ENCODE assay signal across 2 cellular contexts in genomic region chr10:133350283-133350949, GRCh38.
A peak's percentile ranks its signal among the peaks of the same experiment; 100 is the strongest.
TF ChIP-seq lines count a peak whose summit lies in the region.

No MANE protein-coding gene starts in this region.

TF ChIP-seq in HEK293, 187 proteins besides CTCF, POLR2A, EP300 and RAD21:
- TF ChIP-seq GLIS1 (tag by site-specific recombination; IDR thresholded peaks at IDR 0.05) (peak; percentile 19; the same call in 1 of the 2 replicates), ZNF266 (tag by site-specific recombination; IDR thresholded peaks at IDR 0.05; ENCODE audit: low read depth) (no peak)

TF ChIP-seq in HepG2, 621 proteins besides CTCF, POLR2A, EP300 and RAD21 (continues in another document):
- no peak for TF ChIP-seq SETDB1 (CRISPR knock-in tag; IDR thresholded peaks at IDR 0.05; ENCODE audit: borderline replicate concordance)
- TF ChIP-seq ZNF672 (CRISPR knock-in tag; IDR thresholded peaks at IDR 0.05): 0 out of 2 replicates have a peak, but pooled peaks have one; percentile 67
- TF ChIP-seq SYNCRIP (IDR thresholded peaks at IDR 0.05; ENCODE audit: insufficient read depth, low read depth, low read length): no peak
- TF ChIP-seq NFE2L1 (CRISPR knock-in tag; IDR thresholded peaks at IDR 0.05; ENCODE audit: borderline replicate concordance): no peak
- no peak for TF ChIP-seq ZNF782 (CRISPR knock-in tag; IDR thresholded peaks at IDR 0.05; ENCODE audit: borderline replicate concordance)
- no peak for TF ChIP-seq RNF219 (CRISPR knock-in tag; IDR thresholded peaks at IDR 0.05)
- no peak for TF ChIP-seq ZNF138 (CRISPR knock-in tag; IDR thresholded peaks at IDR 0.05; ENCODE audit: low read depth)
- TF ChIP-seq ZBED4 (CRISPR knock-in tag; IDR thresholded peaks at IDR 0.05; ENCODE audit: borderline replicate concordance): no peak
- TF ChIP-seq SOX6 (IDR thresholded peaks at IDR 0.05): no peak
- no peak for TF ChIP-seq SOX6 (CRISPR knock-in tag; IDR thresholded peaks at IDR 0.05)
- no peak for TF ChIP-seq ZSCAN12 (CRISPR knock-in tag; IDR thresholded peaks at IDR 0.05)
- no peak for TF ChIP-seq ZNF607 (CRISPR knock-in tag; IDR thresholded peaks at IDR 0.05; ENCODE audit: borderline replicate concordance)
- TF ChIP-seq IKZF1 (IDR thresholded peaks at IDR 0.05): no peak
- TF ChIP-seq CHCHD3 (CRISPR knock-in tag; IDR thresholded peaks at IDR 0.05): no peak
- TF ChIP-seq USF2 (IDR thresholded peaks at IDR 0.05; ENCODE audit: low read depth, low read length): peak; percentile 16; the same call in 1 of the 2 replicates
- TF ChIP-seq USF2 (CRISPR knock-in tag; IDR thresholded peaks at IDR 0.05; ENCODE audit: borderline replicate concordance): no peak
- TF ChIP-seq ZMYM3 (CRISPR knock-in tag; IDR thresholded peaks at IDR 0.05): no peak
- no peak for TF ChIP-seq ATF3 (CRISPR knock-in tag; IDR thresholded peaks at IDR 0.05)
- TF ChIP-seq TGIF2 (CRISPR knock-in tag; IDR thresholded peaks at IDR 0.05): no peak
- TF ChIP-seq GPN1 (CRISPR knock-in tag; IDR thresholded peaks at IDR 0.05; ENCODE audit: borderline replicate concordance): no peak
- no peak for TF ChIP-seq ZNF234 (CRISPR knock-in tag; conservative IDR thresholded peaks at IDR 0.05)
- no peak for TF ChIP-seq ZNF891 (CRISPR knock-in tag; IDR thresholded peaks at IDR 0.05)
- TF ChIP-seq LBX2 (CRISPR knock-in tag; IDR thresholded peaks at IDR 0.05; ENCODE audit: borderline replicate concordance): no peak
- no peak for TF ChIP-seq ZNF281 (CRISPR knock-in tag; IDR thresholded peaks at IDR 0.05; ENCODE audit: borderline replicate concordance)
- no peak for TF ChIP-seq NPAS2 (CRISPR knock-in tag; IDR thresholded peaks at IDR 0.05; ENCODE audit: borderline replicate concordance)
- no peak for TF ChIP-seq RERE (CRISPR knock-in tag; IDR thresholded peaks at IDR 0.05; ENCODE audit: low read depth)
- TF ChIP-seq PHB2 (IDR thresholded peaks at IDR 0.05; ENCODE audit: partially characterized antibody): no peak
- TF ChIP-seq GABPA (IDR thresholded peaks at IDR 0.05; ENCODE audit: low read depth, low read length): no peak
- TF ChIP-seq GABPA (CRISPR knock-in tag; IDR thresholded peaks at IDR 0.05; ENCODE audit: low read depth): no peak
- TF ChIP-seq AKAP8 (CRISPR knock-in tag; IDR thresholded peaks at IDR 0.05): peak; percentile 84; the same call in 1 of the 2 replicates
- no peak for TF ChIP-seq ZNF101 (CRISPR knock-in tag; IDR thresholded peaks at IDR 0.05; ENCODE audit: borderline replicate concordance, low read depth)
- TF ChIP-seq RFX3 (CRISPR knock-in tag; IDR thresholded peaks at IDR 0.05): no peak
- no peak for TF ChIP-seq BHLHE40 (IDR thresholded peaks at IDR 0.05; ENCODE audit: low read length)
- TF ChIP-seq HMG20B (CRISPR knock-in tag; conservative IDR thresholded peaks at IDR 0.05): no peak
- TF ChIP-seq ISX (CRISPR knock-in tag; conservative IDR thresholded peaks at IDR 0.05): no peak
- no peak for TF ChIP-seq HMGXB4 (CRISPR knock-in tag; IDR thresholded peaks at IDR 0.05; ENCODE audit: borderline replicate concordance in 1 of 2, low read depth in 1 of 2)
- TF ChIP-seq PAF1 (CRISPR knock-in tag; IDR thresholded peaks at IDR 0.05): peak; percentile 11; the same call in 1 of the 2 replicates
